Comparison of ENCODE assay signal across 22 cellular contexts in genomic region chr12:43079481-43079880, GRCh38.
"Had no signal": no experiment of that assay in that cellular context is flagged by ENCODE, and none has a peak within 500 bp of the region (broad histone marks: within the 10 kb centered on the region; RNA-seq: fewer than 3 reads in every experiment).

No MANE protein-coding gene starts in this region.

- H3K27ac Mint-ChIP-seq: activated CD8-positive, alpha-beta T cell treated with anti-CD3 and anti-CD28 coated beads, Interleukin-2, amount 10 ng/mL, durations not matched to agents 7 days and 5 days; activated naive CD8-positive, alpha-beta T cell treated with anti-CD3 and anti-CD28 coated beads, Interleukin-2, amount 10 ng/mL, durations not matched to agents 7 days and 5 days; T-helper 1 cell treated with Interleukin-12 subunit alpha and Interleukin-12 subunit beta and Interleukin-4 antibody, amounts not matched to agents 30 μg/mL and 1 μg/mL, for 36 hours had no signal

- H3K4me3 ChIP-seq: adrenal gland, breast epithelium had no signal

- H3K4me3 Mint-ChIP-seq: activated CD8-positive, alpha-beta T cell treated with anti-CD3 and anti-CD28 coated beads, Interleukin-2, amount 10 ng/mL, durations not matched to agents 7 days and 5 days; activated naive CD8-positive, alpha-beta T cell treated with anti-CD3 and anti-CD28 coated beads, Interleukin-2, amount 10 ng/mL, durations not matched to agents 7 days and 5 days; T-helper 1 cell treated with Interleukin-12 subunit alpha and Interleukin-12 subunit beta and Interleukin-4 antibody, amounts not matched to agents 30 μg/mL and 1 μg/mL, for 36 hours had no signal

- H3K36me3 Mint-ChIP-seq: activated naive CD8-positive, alpha-beta T cell treated with anti-CD3 and anti-CD28 coated beads, Interleukin-2, amount 10 ng/mL, durations not matched to agents 7 days and 5 days had no signal

- ATAC-seq: activated CD4-positive, CD25-positive, alpha-beta regulatory T cell treated with anti-CD3 and anti-CD28 coated beads, Interleukin-2, amount 50 U/mL, for 24 hours; activated CD8-positive, alpha-beta T cell treated with anti-CD3 and anti-CD28 coated beads, Interleukin-2, amount 10 ng/mL, durations not matched to agents 7 days and 5 days; PC-3 had no signal

- DNase-seq: activated CD4-positive, alpha-beta T cell treated with anti-CD3 and anti-CD28 coated beads for 4 hours; activated CD8-positive, alpha-beta memory T cell treated with anti-CD3 and anti-CD28 coated beads, Interleukin-2, amount 50 U/mL, for 48 hours; activated CD8-positive, alpha-beta T cell treated with anti-CD3 and anti-CD28 coated beads, Interleukin-2, amount 10 ng/mL, durations not matched to agents 7 days and 5 days; activated naive CD4-positive, alpha-beta T cell treated with anti-CD3 and anti-CD28 coated beads, Interleukin-2, amount 50 U/mL, for 16 hours; activated naive CD8-positive, alpha-beta T cell treated with anti-CD3 and anti-CD28 coated beads, Interleukin-2, amount 10 ng/mL, durations not matched to agents 7 days and 5 days; activated T-cell treated with anti-CD3 and anti-CD28 coated beads, Interleukin-2, amount 50 U/mL, for 1 hour; adrenal gland; anterior cingulate cortex; central memory CD4-positive, alpha-beta T cell; MM.1S; NCI-H1105 treated with DMSO at 0.1 percent for 48 hours; NCI-H146; NCI-H187 treated with DMSO at 0.1 percent for 48 hours; NCI-H2081 treated with DMSO at 0.1 percent for 48 hours; NCI-H446; NCI-H524; PC-3; SHP77 treated with DMSO at 0.1 percent for 48 hours had no signal

- H3K27me3 ChIP-seq: adrenal gland, breast epithelium had no signal

- H3K27ac ChIP-seq: adrenal gland, breast epithelium had no signal

- H3K4me1 ChIP-seq: adrenal gland, breast epithelium had no signal

- H3K36me3 ChIP-seq: adrenal gland, breast epithelium had no signal

- H3K9me3 ChIP-seq: adrenal gland, breast epithelium had no signal

- FAIRE-seq: RCC 7860 had no signal

- H3K4me1 Mint-ChIP-seq: activated naive CD8-positive, alpha-beta T cell treated with anti-CD3 and anti-CD28 coated beads, Interleukin-2, amount 10 ng/mL, durations not matched to agents 7 days and 5 days had no signal

- H3K27me3 Mint-ChIP-seq: activated naive CD8-positive, alpha-beta T cell treated with anti-CD3 and anti-CD28 coated beads, Interleukin-2, amount 10 ng/mL, durations not matched to agents 7 days and 5 days had no signal
